ENCODE assay signal across 19 cellular contexts in genomic region chr15:29126208-29126536, GRCh38.
"Had no signal": no experiment of that assay in that cellular context is flagged by ENCODE, and none has a peak within 500 bp of the region (broad histone marks: within the 10 kb centered on the region; RNA-seq: fewer than 3 reads in every experiment).

No MANE protein-coding gene starts in this region.

- H3K27ac Mint-ChIP-seq: memory B cell; mesothelial cell of epicardium; naive B cell; nephron; stimulated activated memory B cell treated with anti-CD40 and anti-IgM and Interleukin-4, amounts not matched to agents 10 μg/mL and 1 μg/mL and 100 μg/mL, for 72 hours; stimulated activated naive CD8-positive, alpha-beta T cell treated with anti-CD3 and anti-CD28 coated beads, Interleukin-15, Interleukin-2, amounts not matched to agents 100 ng/mL and 50 ng/mL, for 24 hours had no signal

- H3K27me3 Mint-ChIP-seq: memory B cell; naive B cell; stimulated activated memory B cell treated with anti-CD40 and anti-IgM and Interleukin-4, amounts not matched to agents 10 μg/mL and 1 μg/mL and 100 μg/mL, for 72 hours; stimulated activated naive CD8-positive, alpha-beta T cell treated with anti-CD3 and anti-CD28 coated beads, Interleukin-15, Interleukin-2, amounts not matched to agents 100 ng/mL and 50 ng/mL, for 24 hours had no signal

- H3K4me3 ChIP-seq: colonic mucosa, lower lobe of right lung, smooth muscle cell, tibial artery, upper lobe of left lung, uterus had no signal

- DNase-seq: colonic mucosa; dermis blood vessel endothelial cell; foreskin keratinocyte; head of caudate nucleus; hypothalamus; islet precursor cell; naive B cell; stimulated activated CD4-positive, alpha-beta T cell treated with anti-CD3 and anti-CD28 coated beads, Interleukin-4, amount 100 ng/mL, for 1 hour; tibial artery; uterus had no signal

- H3K27ac ChIP-seq: colonic mucosa, foreskin keratinocyte, lower lobe of right lung, neutrophil, tibial artery, upper lobe of left lung, uterus had no signal

- ATAC-seq: foreskin keratinocyte; stimulated activated memory B cell treated with anti-CD40 and anti-IgM and Interleukin-4, amounts not matched to agents 10 μg/mL and 1 μg/mL and 100 μg/mL, for 72 hours had no signal

- H3K9me3 Mint-ChIP-seq: memory B cell; mesothelial cell of epicardium; naive B cell; nephron; stimulated activated memory B cell treated with anti-CD40 and anti-IgM and Interleukin-4, amounts not matched to agents 10 μg/mL and 1 μg/mL and 100 μg/mL, for 72 hours; stimulated activated naive CD8-positive, alpha-beta T cell treated with anti-CD3 and anti-CD28 coated beads, Interleukin-15, Interleukin-2, amounts not matched to agents 100 ng/mL and 50 ng/mL, for 24 hours had no signal

- H3K4me1 Mint-ChIP-seq: memory B cell; naive B cell; stimulated activated memory B cell treated with anti-CD40 and anti-IgM and Interleukin-4, amounts not matched to agents 10 μg/mL and 1 μg/mL and 100 μg/mL, for 72 hours had no signal

- H3K27me3 ChIP-seq: colonic mucosa, foreskin keratinocyte, neutrophil, upper lobe of left lung, uterus had no signal

- H3K9me3 ChIP-seq: colonic mucosa, lower lobe of right lung, neutrophil, tibial artery, upper lobe of left lung, uterus had no signal

- H3K4me1 ChIP-seq: colonic mucosa, foreskin keratinocyte, lower lobe of right lung, tibial artery, upper lobe of left lung, uterus had no signal

- H3K4me3 Mint-ChIP-seq: memory B cell; mesothelial cell of epicardium; naive B cell; nephron; stimulated activated memory B cell treated with anti-CD40 and anti-IgM and Interleukin-4, amounts not matched to agents 10 μg/mL and 1 μg/mL and 100 μg/mL, for 72 hours; stimulated activated naive CD8-positive, alpha-beta T cell treated with anti-CD3 and anti-CD28 coated beads, Interleukin-15, Interleukin-2, amounts not matched to agents 100 ng/mL and 50 ng/mL, for 24 hours had no signal

- H3K36me3 ChIP-seq: colonic mucosa, lower lobe of right lung, neutrophil, tibial artery, upper lobe of left lung, uterus had no signal

- H3K36me3 Mint-ChIP-seq: memory B cell; mesothelial cell of epicardium; naive B cell; stimulated activated memory B cell treated with anti-CD40 and anti-IgM and Interleukin-4, amounts not matched to agents 10 μg/mL and 1 μg/mL and 100 μg/mL, for 72 hours had no signal
